30 cellular contexts compared by ENCODE assay signal in genomic region chrX:45196701-45197100, GRCh38. TPM values are rescaled to one million over a fixed set of nuclear protein-coding genes. Genes with fewer than 3 reads are reported as not detected.
DNase-seq lines count a peak whose midpoint lies in the region; ATAC-seq and TF ChIP-seq lines count a peak whose summit lies in the region.
"Had no signal": no experiment of that assay in that cellular context is flagged by ENCODE, and none has a peak within 500 bp of the region (broad histone marks: within the 10 kb centered on the region; RNA-seq: fewer than 3 reads in every experiment).

No MANE protein-coding gene starts in this region.

- H3K9me3 ChIP-seq in IMR-90 (ENCODE audit: control insufficient read depth, insufficient read depth, low read length) (no peaks in the 10 kb centered on the region), psoas muscle (no peaks in the 10 kb centered on the region)
- H3K9me3 ChIP-seq: BLaER1, Caco-2, tibial artery had no signal

- H3K27ac Mint-ChIP-seq in endothelial cell (ENCODE audit: unreplicated experiment): peak overlapping the region; percentile 58
- H3K27ac Mint-ChIP-seq: activated CD4-positive, alpha-beta memory T cell treated with anti-CD3 and anti-CD28 coated beads, Interleukin-2, amount 10 ng/mL, durations not matched to agents 7 days and 5 days; activated naive CD8-positive, alpha-beta T cell treated with anti-CD3 and anti-CD28 coated beads, Interleukin-2, amount 50 U/mL, for 24 hours; stimulated activated naive CD8-positive, alpha-beta T cell treated with anti-CD3 and anti-CD28 coated beads, Interleukin-15, Interleukin-2, amounts not matched to agents 100 ng/mL and 50 ng/mL, for 24 hours had no signal

- no peak overlapping the region for H3K4me2 ChIP-seq in IMR-90 (ENCODE audit: low read depth, low read length)
- H3K4me2 ChIP-seq: BLaER1 had no signal

- H2AK9ac ChIP-seq in IMR-90 (replicated peaks; ENCODE audit: low read depth, low read length, poor library complexity): no peak overlapping the region

- peak overlapping the region; percentile 87 for H3K4me3 Mint-ChIP-seq in endothelial cell (ENCODE audit: unreplicated experiment)
- H3K4me3 Mint-ChIP-seq: activated CD4-positive, alpha-beta memory T cell treated with anti-CD3 and anti-CD28 coated beads, Interleukin-2, amount 10 ng/mL, durations not matched to agents 7 days and 5 days; activated naive CD8-positive, alpha-beta T cell treated with anti-CD3 and anti-CD28 coated beads, Interleukin-2, amount 50 U/mL, for 24 hours; stimulated activated naive CD8-positive, alpha-beta T cell treated with anti-CD3 and anti-CD28 coated beads, Interleukin-15, Interleukin-2, amounts not matched to agents 100 ng/mL and 50 ng/mL, for 24 hours had no signal

- H3K27me3 Mint-ChIP-seq in endothelial cell (ENCODE audit: unreplicated experiment): peaks cover 4% of the 10 kb centered on the region

- H2AK5ac ChIP-seq in IMR-90 (ENCODE audit: low read depth, low read length): no peak overlapping the region

- H3K9ac ChIP-seq in IMR-90 (ENCODE audit: low read depth, low read length): no peak overlapping the region
- H3K9ac ChIP-seq: BLaER1 had no signal

- no peaks in the 10 kb centered on the region for H3K4me1 ChIP-seq in IMR-90 (ENCODE audit: control insufficient read depth, insufficient read depth, low read length)
- no peaks in the 10 kb centered on the region for H3K4me1 ChIP-seq in psoas muscle
- H3K4me1 ChIP-seq: BLaER1, Caco-2, tibial artery had no signal

- no peak overlapping the region for H2AFZ ChIP-seq in IMR-90 (replicated peaks; ENCODE audit: low read length, poor library complexity)

- H3K9me3 Mint-ChIP-seq in endothelial cell (ENCODE audit: unreplicated experiment): no peaks in the 10 kb centered on the region
- H3K9me3 Mint-ChIP-seq: activated CD4-positive, alpha-beta memory T cell treated with anti-CD3 and anti-CD28 coated beads, Interleukin-2, amount 10 ng/mL, durations not matched to agents 7 days and 5 days; activated naive CD8-positive, alpha-beta T cell treated with anti-CD3 and anti-CD28 coated beads, Interleukin-2, amount 50 U/mL, for 24 hours; stimulated activated naive CD8-positive, alpha-beta T cell treated with anti-CD3 and anti-CD28 coated beads, Interleukin-15, Interleukin-2, amounts not matched to agents 100 ng/mL and 50 ng/mL, for 24 hours had no signal

- in situ Hi-C loops in IMR-90 (cut with MboI; ENCODE audit: low sequenced_read_pairs): loop anchor here (25.0 kb wide), 1 partner anchor 1234 kb away; the partner anchor contains the start of gene NDP

- no peak overlapping the region for H4K91ac ChIP-seq in IMR-90 (ENCODE audit: insufficient read depth, low read depth, low read length)

- ATAC-seq in IMR-90 (ENCODE audit: low read depth) (no peak; the same call in 1 of the 2 replicates), psoas muscle (no peak)
- ATAC-seq: activated naive CD8-positive, alpha-beta T cell treated with anti-CD3 and anti-CD28 coated beads, Interleukin-2, amount 50 U/mL, for 24 hours; left colon had no signal

- no peaks in the 10 kb centered on the region for H3K79me1 ChIP-seq in IMR-90 (ENCODE audit: low read depth in 1 of 2, low read length in 2 of 2)

- no peak for TF ChIP-seq POLR2A in IMR-90 (IDR thresholded peaks at IDR 0.05; ENCODE audit: low read depth, low read length)

- DNase-seq in EH (ENCODE audit: low read depth) (peak; percentile 61), IMR-90 (peak; percentile 61), endothelial cell (ENCODE audit: low spot score) (no peak), psoas muscle (no peak), NCI-H446 treated with DMSO at 0.1 percent for 48 hours (lab: John Stamatoyannopoulos, UW) (no peak), AML-193 (lab: John Stamatoyannopoulos, UW) (no peak), NCI-H1930 (lab: John Stamatoyannopoulos, UW) (no peak), cerebellum (ENCODE audit: low spot score) (no peak)
- DNase-seq: activated CD4-positive, alpha-beta memory T cell treated with anti-CD3 and anti-CD28 coated beads, Interleukin-2, amount 10 ng/mL, durations not matched to agents 7 days and 5 days; activated gamma-delta T cell; activated naive CD8-positive, alpha-beta T cell treated with anti-CD3 and anti-CD28 coated beads, Interleukin-2, amount 50 U/mL, for 24 hours; activated T-cell treated with anti-CD3 and anti-CD28 coated beads for 4 hours; Caco-2; DMS79 treated with DMSO at 0.1 percent for 48 hours; erythroblast; left colon; mesendoderm; NCI-H1417 treated with DMSO at 0.1 percent for 48 hours; NCI-H2171 treated with DMSO at 0.1 percent for 48 hours; NCI-H526 treated with DMSO at 0.1 percent for 48 hours; occipital lobe; retina; stimulated activated CD4-positive, alpha-beta T cell treated with anti-CD3 and anti-CD28 coated beads, Interleukin-4, amount 100 ng/mL, for 24 hours; T-helper 9 cell; tibial artery had no signal

- H3K18ac ChIP-seq in IMR-90 (ENCODE audit: low read depth, low read length): no peak overlapping the region

- H3K4ac ChIP-seq in IMR-90 (ENCODE audit: low read depth, low read length): no peak overlapping the region

- H2BK5ac ChIP-seq in IMR-90 (ENCODE audit: low read depth, low read length, poor library complexity, severe bottlenecking): no peak overlapping the region

- H3K27ac ChIP-seq in IMR-90 (ENCODE audit: insufficient read depth, low read length) (no peak overlapping the region), psoas muscle (no peak overlapping the region)
- H3K27ac ChIP-seq: BLaER1, cardiac muscle cell, tibial artery had no signal

- no peak for TF ChIP-seq RAD21 in IMR-90 (IDR thresholded peaks at IDR 0.05; ENCODE audit: low read length)

- no peaks in the 10 kb centered on the region for H4K20me1 ChIP-seq in IMR-90 (ENCODE audit: insufficient read depth, low read length)
- H4K20me1 ChIP-seq: BLaER1 had no signal

- no peak overlapping the region for H4K8ac ChIP-seq in IMR-90 (ENCODE audit: low read depth in 2 of 2, low read length in 2 of 2)

- no peak overlapping the region for H3K14ac ChIP-seq in IMR-90 (replicated peaks; ENCODE audit: low read depth, low read length)

- H3K36me3 Mint-ChIP-seq in endothelial cell (ENCODE audit: low read depth, unreplicated experiment): peaks cover 31% of the 10 kb centered on the region

- WGBS in IMR-90 (ENCODE audit: extremely low coverage in 2 of 2, insufficient read length in 1 of 2), 2 experiments: 50% methylated on average over 1 of the region's 2 CpGs; no CpG with 5 or more reads in 1 of the 2 experiments
- 63 to 81% (median 67%) methylated on average over 2 of the region's 2 CpGs for WGBS in psoas muscle, 3 donors

- H3K4me3 ChIP-seq in IMR-90 (ENCODE audit: insufficient read depth, low read depth, low read length): no peak overlapping the region
- peak overlapping the region; percentile 57 for H3K4me3 ChIP-seq in psoas muscle
- H3K4me3 ChIP-seq: BLaER1, cardiac muscle cell, tibial artery had no signal

- H2BK20ac ChIP-seq in IMR-90 (ENCODE audit: low read depth, low read length): no peak overlapping the region

- H3K27me3 ChIP-seq in IMR-90 (ENCODE audit: control insufficient read depth, insufficient read depth, low read length): peaks cover 24% of the 10 kb centered on the region
- H3K27me3 ChIP-seq in psoas muscle (ENCODE audit: insufficient read depth in 3 of 3, low read length in 2 of 3): peaks cover 0 to 42% (median 0%) of the 10 kb centered on the region in 3 donors
- H3K27me3 ChIP-seq: cardiac muscle cell, tibial artery had no signal

- intact Hi-C loops in IMR-90 (cut with micrococcal nuclease): no loop called here
- intact Hi-C loops in psoas muscle (cut with DNase I): loop anchor here in 1 of 2 donors (10.0 kb wide), 1 partner anchor 1242 kb away; no protein-coding TSS in a partner anchor

- H3K56ac ChIP-seq in IMR-90 (ENCODE audit: extremely low read depth, insufficient read depth, low read length): no peak overlapping the region

- TF ChIP-seq CTCF in IMR-90 (conservative IDR thresholded peaks at IDR 0.05; ENCODE audit: low read depth, low read length) (no peak), endothelial cell (IDR thresholded peaks at IDR 0.05; ENCODE audit: unreplicated experiment) (no peak), psoas muscle (IDR thresholded peaks at IDR 0.05) (no peak)

- no peak overlapping the region for H4K5ac ChIP-seq in IMR-90 (ENCODE audit: low read depth, low read length)

- H2BK120ac ChIP-seq in IMR-90 (ENCODE audit: low read depth, low read length): no peak overlapping the region

- H3K36me3 ChIP-seq in IMR-90 (ENCODE audit: control insufficient read depth, insufficient read depth, low read length) (no peaks in the 10 kb centered on the region), psoas muscle (ENCODE audit: insufficient read depth in 1 of 2, low read depth in 1 of 2) (no peaks in the 10 kb centered on the region)
- H3K36me3 ChIP-seq: BLaER1, cardiac muscle cell, tibial artery had no signal

- CTCF ChIA-PET in IMR-90 (lab: Yijun Ruan, JAX): no interaction called here

- H3K9me1 ChIP-seq in IMR-90 (ENCODE audit: insufficient read depth, low read length): no peaks in the 10 kb centered on the region

- no peak overlapping the region for H3K23ac ChIP-seq in IMR-90 (ENCODE audit: low read depth, low read length)

- dilution Hi-C loops in IMR-90 (cut with HindIII; ENCODE audit: low sequenced_read_pairs, unreplicated experiment): no loop called here

- no peak overlapping the region for H2BK15ac ChIP-seq in IMR-90 (ENCODE audit: low read depth, low read length)

- POLR2A ChIA-PET in IMR-90 (lab: Charles Lee; ENCODE audit: unreplicated experiment): no interaction called here

- no TSS peak for BruUV-seq in IMR-90 (replicated peaks; lab: Mats Ljungman, UMichigan)

- H3K4me1 Mint-ChIP-seq in endothelial cell (ENCODE audit: unreplicated experiment): peaks cover 42% of the 10 kb centered on the region
- H3K4me1 Mint-ChIP-seq: activated CD4-positive, alpha-beta memory T cell treated with anti-CD3 and anti-CD28 coated beads, Interleukin-2, amount 10 ng/mL, durations not matched to agents 7 days and 5 days had no signal

TF ChIP-seq in IMR-90, 13 proteins besides CTCF, POLR2A, EP300 and RAD21 (continues in another document):
- TF ChIP-seq SMC3 (IDR thresholded peaks at IDR 0.05; ENCODE audit: low read depth, low read length) (no peak), CEBPB (IDR thresholded peaks at IDR 0.05; ENCODE audit: low read depth, low read length) (no peak)

RNA-seq across cellular contexts. Expression of gene DIPK2B, which starts 4.0 kb away (rescaled TPM):
- total RNA-seq in IMR-90 (2012; rRNA removed) (not detected in 2 replicates), endothelial cell (ENCODE audit: unreplicated experiment) (286 TPM), psoas muscle (10 to 100 TPM; 12.0 to 19.4 (median 16.2) TPM), cerebellum (5.0 TPM)
- polyA plus RNA-seq in IMR-90 (2012; rRNA removed) (not detected in 2 replicates), psoas muscle (10 to 100 TPM in 1 of 3 donors, 1 to 10 TPM in 2; 7.3 to 14.0 (median 8.2) TPM)
- not detected in 2 replicates for polyA plus RNA-seq in IMR-90 (2012; cell fraction: cytosol; rRNA removed)
- polyA plus RNA-seq in IMR-90 (2012; cell fraction: nucleus; rRNA removed; ENCODE audit: low replicate concordance): not detected in 2 replicates
- total RNA-seq: activated CD4-positive, alpha-beta memory T cell treated with anti-CD3 and anti-CD28 coated beads, Interleukin-2, amount 10 ng/mL, durations not matched to agents 7 days and 5 days; Caco-2; H4; MCF 10A had no signal
- polyA plus RNA-seq: cardiac muscle cell had no signal

Comparison
In these comparisons a context has a peak if more than half of its experiments do, and no peak if none do; other contexts are left out.
1. DNase-seq: peak in EH (single experiment) and IMR-90 (single experiment); none in endothelial cell (single experiment), psoas muscle (0 of 2), NCI-H446 treated with DMSO at 0.1 percent for 48 hours (single experiment), AML-193 (0 of 2), NCI-H1930 (0 of 2) and cerebellum (single experiment).
2. RNA of gene DIPK2B, which starts 4.0 kb away (total RNA-seq): 286 TPM in endothelial cell (single experiment); 12.0 to 19.4 TPM in psoas muscle, 5.0 TPM in cerebellum (single experiment) and not detected in IMR-90; every median in the first group is over 10 times any median in the second.